In genomic region chr9:35650341-35651158, GRCh38 we compare ENCODE assay signal across 1 cellular context.
TF ChIP-seq lines count a peak whose summit lies in the region.

Gene SIT1 (minus strand): TSS chr9:35650931. CDS start chr9:35650853, 78 bp downstream.

TF ChIP-seq in HepG2, 621 proteins besides CTCF, POLR2A, EP300 and RAD21 (continued from another document):
- TF ChIP-seq TOPORS (CRISPR knock-in tag; IDR thresholded peaks at IDR 0.05) (0 out of 2 replicates have a peak, but pooled peaks have one; percentile 45), ZNF564 (CRISPR knock-in tag; IDR thresholded peaks at IDR 0.05) (no peak)
